1 cellular context compared by ENCODE assay signal in genomic region chr20:58494923-58495622, GRCh38.
TF ChIP-seq lines count a peak whose summit lies in the region.

No MANE protein-coding gene starts in this region.

TF ChIP-seq in H1, 55 proteins besides CTCF, POLR2A, EP300 and RAD21 (continued from another document):
- TF ChIP-seq NRF1 (IDR thresholded peaks at IDR 0.05; ENCODE audit: low read depth, low read length) (no peak), TAF1 (IDR thresholded peaks at IDR 0.05; ENCODE audit: low read depth, low read length) (no peak)
